In genomic region chr7:92646966-92647625, GRCh38 we compare ENCODE assay signal across 1 cellular context.
TF ChIP-seq lines count a peak whose summit lies in the region.

No MANE protein-coding gene starts in this region.

TF ChIP-seq in GM23338, 12 proteins besides CTCF, POLR2A, EP300 and RAD21 (continued from another document):
- no peak for TF ChIP-seq ZNF462 (CRISPR knock-in tag; IDR thresholded peaks at IDR 0.05)
- no peak for TF ChIP-seq POLR2AphosphoS5 (IDR thresholded peaks at IDR 0.05; ENCODE audit: low read depth)
- no peak for TF ChIP-seq STAT1 (IDR thresholded peaks at IDR 0.05; ENCODE audit: unreplicated experiment)
- no peak for TF ChIP-seq ZNF331 (CRISPR knock-in tag; IDR thresholded peaks at IDR 0.05; ENCODE audit: low read depth)
- TF ChIP-seq EZH2phosphoT487 (IDR thresholded peaks at IDR 0.05; ENCODE audit: unreplicated experiment) = no peak
- TF ChIP-seq EZH2 (IDR thresholded peaks at IDR 0.05; ENCODE audit: low read depth, unreplicated experiment) = no peak
